In genomic region chr6:28254340-28254618, GRCh38 we compare ENCODE assay signal across 18 cellular contexts. TPM values are rescaled to one million over a fixed set of nuclear protein-coding genes. Genes with fewer than 3 reads are reported as not detected.
A peak's percentile ranks its signal among the peaks of the same experiment; 100 is the strongest.
DNase-seq lines count a peak whose midpoint lies in the region; ATAC-seq and TF ChIP-seq lines count a peak whose summit lies in the region.
"Had no signal": no experiment of that assay in that cellular context is flagged by ENCODE, and none has a peak within 500 bp of the region (broad histone marks: within the 10 kb centered on the region; RNA-seq: fewer than 3 reads in every experiment).

No MANE protein-coding gene starts in this region.

- H2AFZ ChIP-seq in ACC112 (ENCODE audit: low read length, unreplicated experiment) = peak overlapping the region; percentile 28

- H3K4me1 Mint-ChIP-seq in CD4-positive, alpha-beta T cell (ENCODE audit: low read depth) = peaks cover 37% of the 10 kb centered on the region
- peaks cover 34% of the 10 kb centered on the region for H3K4me1 Mint-ChIP-seq in activated naive CD8-positive, alpha-beta T cell treated with anti-CD3 and anti-CD28 coated beads, Interleukin-2, amount 50 U/mL, for 24 hours

- intact Hi-C loops in CD4-positive, alpha-beta T cell (cut with DNase I, micrococcal nuclease) = loop anchor here (2.0 to 5.0 kb wide), 5 partner anchors 98 to 867 kb away; partner anchors contain the start of genes ZNF391 (in 1 of the 2) and ZSCAN23 (in 1 of the 2)
- intact Hi-C loops in sciatic nerve (cut with DNase I) (no loop called here), left ventricle myocardium superior (cut with micrococcal nuclease) (no loop called here)

- H3K4me3 Mint-ChIP-seq in CD4-positive, alpha-beta T cell = peak overlapping the region; percentile 15
- H3K4me3 Mint-ChIP-seq in activated naive CD8-positive, alpha-beta T cell treated with anti-CD3 and anti-CD28 coated beads, Interleukin-2, amount 50 U/mL, for 24 hours = no peak overlapping the region

- H3K27me3 ChIP-seq in ACC112 (ENCODE audit: insufficient read depth, low read length) = no peaks in the 10 kb centered on the region
- H3K27me3 ChIP-seq in CD4-positive, alpha-beta T cell (ENCODE audit: control insufficient read depth, insufficient read depth, low read length) = no peaks in the 10 kb centered on the region
- no peaks in the 10 kb centered on the region for H3K27me3 ChIP-seq in tibial nerve

- H3K27ac ChIP-seq in ACC112 (ENCODE audit: low read depth, low read length) (no peak overlapping the region), tibial nerve (no peak overlapping the region)
- no peak overlapping the region for H3K27ac ChIP-seq in CD4-positive, alpha-beta T cell (ENCODE audit: low read depth, low read length)
- H3K27ac ChIP-seq: breast epithelium, prostate gland had no signal

- H3K27me3 Mint-ChIP-seq in CD4-positive, alpha-beta T cell = peaks cover 14% of the 10 kb centered on the region
- H3K27me3 Mint-ChIP-seq in activated naive CD8-positive, alpha-beta T cell treated with anti-CD3 and anti-CD28 coated beads, Interleukin-2, amount 50 U/mL, for 24 hours = no peaks in the 10 kb centered on the region

- no peak for TF ChIP-seq CTCF in CD4-positive, alpha-beta T cell (IDR thresholded peaks at IDR 0.05)
- no peak for TF ChIP-seq CTCF in tibial nerve (IDR thresholded peaks at IDR 0.05)

- H3K9me3 ChIP-seq in CD4-positive, alpha-beta T cell (ENCODE audit: control insufficient read depth, low read length) = no peaks in the 10 kb centered on the region
- H3K9me3 ChIP-seq in tibial nerve = peaks cover 0 to 4% (median 0%) of the 10 kb centered on the region in 4 donors
- H3K9me3 ChIP-seq: prostate gland had no signal

- H3K36me3 Mint-ChIP-seq in CD4-positive, alpha-beta T cell (ENCODE audit: low read depth) = peaks cover 11% of the 10 kb centered on the region
- H3K36me3 Mint-ChIP-seq in activated naive CD8-positive, alpha-beta T cell treated with anti-CD3 and anti-CD28 coated beads, Interleukin-2, amount 50 U/mL, for 24 hours (ENCODE audit: low read depth) = peaks cover 10% of the 10 kb centered on the region

- ATAC-seq in CD4-positive, alpha-beta T cell (ENCODE audit: poor library complexity) = no peak
- ATAC-seq in activated naive CD8-positive, alpha-beta T cell treated with anti-CD3 and anti-CD28 coated beads, Interleukin-2, amount 50 U/mL, for 24 hours = peak; percentile 43
- ATAC-seq in sciatic nerve = no peak
- ATAC-seq in left ventricle myocardium superior = no peak

- H3K4me3 ChIP-seq in ACC112 (ENCODE audit: low read depth, low read length) = no peak overlapping the region
- no peak overlapping the region for H3K4me3 ChIP-seq in tibial nerve
- H3K4me3 ChIP-seq: breast epithelium, prostate gland had no signal

- H3K36me3 ChIP-seq in ACC112 (ENCODE audit: insufficient read depth, low read length) = no peaks in the 10 kb centered on the region
- H3K36me3 ChIP-seq in tibial nerve = peaks cover 0 to 1% (median 0%) of the 10 kb centered on the region in 3 donors
- H3K36me3 ChIP-seq: breast epithelium, prostate gland had no signal

- no peak for TF ChIP-seq POLR2A in tibial nerve (IDR thresholded peaks at IDR 0.05)

- CTCF ChIA-PET in CD4-positive, alpha-beta T cell (lab: Charles Lee) = no interaction called here

- H3K9me3 Mint-ChIP-seq in CD4-positive, alpha-beta T cell = peaks cover 2% of the 10 kb centered on the region
- peaks cover 5% of the 10 kb centered on the region for H3K9me3 Mint-ChIP-seq in activated naive CD8-positive, alpha-beta T cell treated with anti-CD3 and anti-CD28 coated beads, Interleukin-2, amount 50 U/mL, for 24 hours

- POLR2A ChIA-PET in CD4-positive, alpha-beta T cell (lab: Charles Lee) = interaction anchor here (1.4 kb wide), 1 partner anchor 13 kb away, joined by 4 read pairs; the partner anchor contains the start of gene ZSCAN26

- no peak for DNase-seq in CD4-positive, alpha-beta T cell
- DNase-seq in activated naive CD8-positive, alpha-beta T cell treated with anti-CD3 and anti-CD28 coated beads, Interleukin-2, amount 50 U/mL, for 24 hours = no peak
- DNase-seq in tibial nerve (ENCODE audit: low spot score in 2 of 2) (no peak), sciatic nerve (ENCODE audit: low spot score) (no peak), left ventricle myocardium superior (no peak)
- DNase-seq: activated T-cell treated with anti-CD3 and anti-CD28 coated beads, Interleukin-2, amount 50 U/mL, for 48 hours; dermis blood vessel endothelial cell; foreskin melanocyte; midbrain; MM.1S; NCI-H2081; NCI-H510A treated with DMSO at 0.1 percent for 48 hours; SHP77; small intestine had no signal

- H3K4me1 ChIP-seq in ACC112 (ENCODE audit: control insufficient read depth, insufficient read depth, low read length, unreplicated experiment) (peaks cover 25% of the 10 kb centered on the region), tibial nerve (peaks cover 3 to 28% (median 14%) of the 10 kb centered on the region in 4 donors)
- H3K4me1 ChIP-seq: prostate gland had no signal

- no peak overlapping the region for H3K27ac Mint-ChIP-seq in CD4-positive, alpha-beta T cell
- H3K27ac Mint-ChIP-seq in activated naive CD8-positive, alpha-beta T cell treated with anti-CD3 and anti-CD28 coated beads, Interleukin-2, amount 50 U/mL, for 24 hours = no peak overlapping the region

- peaks cover 12% of the 10 kb centered on the region for H3K79me2 ChIP-seq in ACC112 (ENCODE audit: control insufficient read depth, insufficient read depth, low read length, unreplicated experiment)

- no peak for TF ChIP-seq EP300 in tibial nerve (IDR thresholded peaks at IDR 0.05)

RNA-seq across cellular contexts. Expression of gene ZKSCAN4, which starts 2.2 kb away (rescaled TPM):
- total RNA-seq in CD4-positive, alpha-beta T cell = 1 to 10 TPM in 1 of 2 experiments, under 1 TPM in 1; 0.84 to 1.6 TPM
- total RNA-seq in tibial nerve (1 to 10 TPM; 3.5 to 9.2 (median 7.3) TPM), sciatic nerve (5.4 TPM), left ventricle myocardium superior (2.7 TPM)

RNA-seq across cellular contexts. Expression of gene NKAPL, which starts 4.8 kb away (rescaled TPM):
- not detected for total RNA-seq in CD4-positive, alpha-beta T cell
- 1 to 10 TPM; 1.2 to 4.2 (median 1.8) TPM for total RNA-seq in tibial nerve
- total RNA-seq in sciatic nerve = 2.9 TPM
- 6.3 TPM for total RNA-seq in left ventricle myocardium superior
- total RNA-seq: OCI-LY7 had no signal

RNA-seq across cellular contexts. Expression of gene ZSCAN26, which starts 12.7 kb away (rescaled TPM):
- 1 to 10 TPM; 6.2 to 8.0 TPM for total RNA-seq in CD4-positive, alpha-beta T cell
- total RNA-seq in tibial nerve (10 to 100 TPM; 12.2 to 38.2 (median 23.7) TPM), sciatic nerve (19.3 TPM), left ventricle myocardium superior (13.8 TPM)

RNA-seq across cellular contexts. Expression of gene PGBD1, which starts 27.1 kb away (rescaled TPM):
- 1 to 10 TPM; 1.3 to 1.4 TPM for total RNA-seq in CD4-positive, alpha-beta T cell
- total RNA-seq in tibial nerve (1 to 10 TPM; 5.0 to 6.9 (median 6.5) TPM), sciatic nerve (4.9 TPM), left ventricle myocardium superior (2.3 TPM)

RNA-seq across cellular contexts. Expression of gene ZSCAN9, which starts 29.2 kb away (rescaled TPM):
- under 1 TPM; 0.85 to 0.89 TPM for total RNA-seq in CD4-positive, alpha-beta T cell
- 10 to 100 TPM; 11.9 to 22.2 (median 14.2) TPM for total RNA-seq in tibial nerve
- total RNA-seq in sciatic nerve = 17.3 TPM
- total RNA-seq in left ventricle myocardium superior = 10.2 TPM

Comparison
In these comparisons a context has a peak if more than half of its experiments do, and no peak if none do; other contexts are left out.
1. intact Hi-C loops: an anchor here in CD4-positive, alpha-beta T cell (2.0 to 5.0 kb wide); none called in sciatic nerve and left ventricle myocardium superior.